9 cellular contexts compared by ENCODE assay signal in the genomic region with DNA sequence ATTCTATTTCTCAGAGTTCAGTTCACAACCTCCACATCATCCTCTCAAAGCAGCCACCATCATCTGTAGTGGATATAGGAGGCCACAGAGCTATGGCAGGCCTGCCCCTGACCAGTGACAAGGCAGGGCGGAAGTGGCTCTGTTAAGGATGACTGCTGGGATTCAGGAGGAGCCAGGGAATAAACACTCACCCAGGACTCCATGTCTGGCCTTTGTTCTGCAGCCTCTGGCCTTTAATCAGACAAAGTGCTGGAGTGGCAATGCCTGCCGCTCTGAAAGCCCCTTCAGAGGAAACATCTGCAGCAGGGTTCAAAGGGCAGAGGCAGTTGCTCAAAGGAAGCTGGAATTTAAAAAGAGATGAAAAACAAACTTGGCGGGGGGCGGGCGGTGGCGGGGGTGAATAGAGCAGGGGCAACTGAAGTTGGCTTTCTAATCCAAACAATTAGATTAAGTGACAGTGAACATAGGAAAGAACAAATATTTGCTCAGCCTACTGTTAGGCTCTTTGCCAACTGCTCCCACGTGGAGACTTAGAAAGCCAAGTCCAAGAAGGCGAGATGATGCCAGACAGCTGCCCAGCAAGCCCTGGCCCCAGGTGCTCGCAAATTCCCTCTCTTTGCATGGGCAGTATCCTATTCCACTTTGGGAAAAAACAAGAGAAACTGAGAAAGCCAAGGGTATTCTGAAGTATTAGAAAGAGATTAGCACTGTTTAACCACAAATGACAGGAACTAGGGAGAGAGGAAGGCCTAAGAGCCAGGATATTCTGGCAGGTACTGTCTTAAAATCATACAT. TPM values are rescaled to one million over a fixed set of nuclear protein-coding genes. Genes with fewer than 3 reads are reported as not detected.
DNase-seq lines count a peak whose midpoint lies in the region; ATAC-seq, FAIRE-seq and TF ChIP-seq lines count a peak whose summit lies in the region.
"Had no signal": no experiment of that assay in that cellular context is flagged by ENCODE, and none has a peak within 500 bp of the region (broad histone marks: within the 10 kb centered on the region; RNA-seq: fewer than 3 reads in every experiment).

No MANE protein-coding gene starts in this region.

- no peak overlapping the region for H3K4me3 ChIP-seq in transverse colon

- TF ChIP-seq EP300 in transverse colon (IDR thresholded peaks at IDR 0.05; ENCODE audit: low read depth) = no peak

- no peak for TF ChIP-seq CTCF in transverse colon (IDR thresholded peaks at IDR 0.05)

- no peaks in the 10 kb centered on the region for H3K27me3 ChIP-seq in transverse colon

- peak overlapping the region; percentile 69 to 78 for H3K4me3 Mint-ChIP-seq in activated T-cell treated with anti-CD3 and anti-CD28 coated beads, Interleukin-2, amount 50 U/mL, for 72 hours

- no peak for FAIRE-seq in RCC 7860 (lab: Jason Lieb, UNC)

- peaks cover 7 to 44% (median 18%) of the 10 kb centered on the region in 4 donors for H3K4me1 ChIP-seq in transverse colon

- no peak for ATAC-seq in activated T-cell treated with anti-CD3 and anti-CD28 coated beads, Interleukin-2, amount 50 U/mL, for 72 hours (replicated peaks in 1 of 2)
- no peak for ATAC-seq in HG02981 (IDR thresholded peaks at IDR 0.05; ENCODE audit: unreplicated experiment)
- no peak for ATAC-seq in GM18907 (IDR thresholded peaks at IDR 0.05; ENCODE audit: unreplicated experiment)

- H3K9me3 ChIP-seq in transverse colon = no peaks in the 10 kb centered on the region

- in situ Hi-C loops in transverse colon (cut with MboI; ENCODE audit: low pct_ligation_motif_present in 1 of 4, low pct_unique_long_range_greater_than_20kb in 1 of 4, low sequenced_read_pairs in 3 of 4) = no loop called here

- WGBS in transverse colon (ENCODE audit: low coverage in 1 of 2), 2 donors = 24% methylated on average over 9 of the region's 9 CpGs; no CpG with 5 or more reads in 1 of the 2 donors

- no peak for DNase-seq in activated T-cell treated with anti-CD3 and anti-CD28 coated beads, Interleukin-2, amount 50 U/mL, for 72 hours
- DNase-seq in activated T-cell treated with anti-CD3 and anti-CD28 coated beads, Interleukin-2, amount 50 U/mL, for 48 hours = no peak
- DNase-seq in RCC 7860 (ENCODE audit: low spot score) (peak; percentile 28), glomerular endothelial cell (ENCODE audit: extremely low read depth, low read depth, low spot score) (peak; percentile 61), transverse colon (peak; percentile 33)
- no peak for DNase-seq in stimulated activated CD4-positive, alpha-beta T cell treated with anti-CD3 and anti-CD28 coated beads, Interleukin-4, amount 100 ng/mL, for 4 hours

- H3K27me3 Mint-ChIP-seq in activated T-cell treated with anti-CD3 and anti-CD28 coated beads, Interleukin-2, amount 50 U/mL, for 72 hours (ENCODE audit: low read depth) = peaks cover 20% of the 10 kb centered on the region

- no peaks in the 10 kb centered on the region for H3K9me3 Mint-ChIP-seq in activated T-cell treated with anti-CD3 and anti-CD28 coated beads, Interleukin-2, amount 50 U/mL, for 72 hours

- no peaks in the 10 kb centered on the region for H3K36me3 ChIP-seq in transverse colon

- peak overlapping the region; percentile 54 to 66 (median 60) for H3K27ac ChIP-seq in transverse colon

- TF ChIP-seq POLR2A in transverse colon (IDR thresholded peaks at IDR 0.05) = no peak

- H3K27ac Mint-ChIP-seq in activated T-cell treated with anti-CD3 and anti-CD28 coated beads, Interleukin-2, amount 50 U/mL, for 72 hours = peak overlapping the region; percentile 90

- peaks cover 77% of the 10 kb centered on the region for H3K4me1 Mint-ChIP-seq in activated T-cell treated with anti-CD3 and anti-CD28 coated beads, Interleukin-2, amount 50 U/mL, for 72 hours (ENCODE audit: low read depth)

- intact Hi-C loops in transverse colon (cut with DNase I; ENCODE audit: low total_unique reads) = no loop called here

- no peaks in the 10 kb centered on the region for H3K36me3 Mint-ChIP-seq in activated T-cell treated with anti-CD3 and anti-CD28 coated beads, Interleukin-2, amount 50 U/mL, for 72 hours (ENCODE audit: insufficient read depth in 2 of 2)

RNA-seq across cellular contexts. Expression of a gene that starts 5.5 kb away (rescaled TPM):
- 10 to 100 TPM; 29.5 to 37.1 TPM for total RNA-seq in activated T-cell treated with anti-CD3 and anti-CD28 coated beads, Interleukin-2, amount 50 U/mL, for 72 hours
- total RNA-seq in glomerular endothelial cell = 32.9 and 39.2 TPM in 2 replicates
- 10 to 100 TPM; 28.7 to 44.1 (median 32.8) TPM for total RNA-seq in transverse colon

RNA-seq across cellular contexts. Expression of a gene that starts 34.7 kb away (rescaled TPM):
- not detected for total RNA-seq in activated T-cell treated with anti-CD3 and anti-CD28 coated beads, Interleukin-2, amount 50 U/mL, for 72 hours
- total RNA-seq in glomerular endothelial cell = not detected in 2 replicates
- not detected for total RNA-seq in transverse colon
- total RNA-seq: T-helper 2 cell treated with Interferon-gamma antibody and Interleukin-4, amounts not matched to agents 100 ng/mL and 5 ng/mL, for 36 hours had no signal

RNA-seq across cellular contexts. Expression of a gene that starts 37.1 kb away (rescaled TPM):
- 100 to 1,000 TPM in 1 of 2 donors, 10 to 100 TPM in 1; 92.7 to 111 TPM for total RNA-seq in activated T-cell treated with anti-CD3 and anti-CD28 coated beads, Interleukin-2, amount 50 U/mL, for 72 hours
- total RNA-seq in glomerular endothelial cell (26.4 and 38.0 TPM in 2 replicates), transverse colon (100 to 1,000 TPM in 1 of 4 donors, 10 to 100 TPM in 3; 12.7 to 134 (median 24.9) TPM)

RNA-seq across cellular contexts. Expression of a gene that starts 48.9 kb away (rescaled TPM):
- total RNA-seq in activated T-cell treated with anti-CD3 and anti-CD28 coated beads, Interleukin-2, amount 50 U/mL, for 72 hours = 1 to 10 TPM; 6.2 to 8.4 TPM
- total RNA-seq in glomerular endothelial cell (6.8 and 8.0 TPM in 2 replicates), transverse colon (1 to 10 TPM in 3 of 4 donors, under 1 TPM in 1; 0.37 to 4.4 (median 3.0) TPM)

Comparison
In these comparisons a context has a peak if more than half of its experiments do, and no peak if none do; other contexts are left out.
1. DNase-seq: peak in RCC 7860 (single experiment), glomerular endothelial cell (single experiment) and transverse colon (single experiment); none in activated T-cell treated with anti-CD3 and anti-CD28 coated beads, Interleukin-2, amount 50 U/mL, for 72 hours (0 of 2), activated T-cell treated with anti-CD3 and anti-CD28 coated beads, Interleukin-2, amount 50 U/mL, for 48 hours (0 of 2) and stimulated activated CD4-positive, alpha-beta T cell treated with anti-CD3 and anti-CD28 coated beads, Interleukin-4, amount 100 ng/mL, for 4 hours (0 of 2).